Comparison of ENCODE assay signal across 1 cellular context in genomic region chr2:197606180-197606579, GRCh38.
TF ChIP-seq lines count a peak whose summit lies in the region.

No MANE protein-coding gene starts in this region.

TF ChIP-seq in GM12878, 131 proteins besides CTCF, POLR2A, EP300 and RAD21 (continued from another document and continues in another):
- TF ChIP-seq ZBTB4 (CRISPR knock-in tag; IDR thresholded peaks at IDR 0.05): no peak
- no peak for TF ChIP-seq TARDBP (IDR thresholded peaks at IDR 0.05; ENCODE audit: borderline replicate concordance)
- peak; percentile 50 for TF ChIP-seq IKZF1 (conservative IDR thresholded peaks at IDR 0.05)
- TF ChIP-seq IKZF2 (IDR thresholded peaks at IDR 0.05): peak; percentile 53 to 71; a peak in 3 of 4 replicates
- TF ChIP-seq POLR2AphosphoS2 (IDR thresholded peaks at IDR 0.05; ENCODE audit: low read depth, low read length): no peak
- no peak for TF ChIP-seq CREB1 (IDR thresholded peaks at IDR 0.05; ENCODE audit: low read depth)
- TF ChIP-seq RELA (IDR thresholded peaks at IDR 0.05; ENCODE audit: borderline replicate concordance, partially characterized antibody): no peak
- 0 out of 2 replicates have a peak, but pooled peaks have one; percentile 28 for TF ChIP-seq RELB (IDR thresholded peaks at IDR 0.05; ENCODE audit: low read depth)
- TF ChIP-seq PRDM15 (CRISPR knock-in tag; IDR thresholded peaks at IDR 0.05): no peak
- no peak for TF ChIP-seq SUZ12 (IDR thresholded peaks at IDR 0.05; ENCODE audit: unreplicated experiment)
- TF ChIP-seq ZBED1 (IDR thresholded peaks at IDR 0.05; ENCODE audit: borderline replicate concordance): no peak
- TF ChIP-seq ZBTB11 (CRISPR knock-in tag; IDR thresholded peaks at IDR 0.05): no peak
- TF ChIP-seq SP1 (IDR thresholded peaks at IDR 0.05; ENCODE audit: low read depth, low read length): no peak
- TF ChIP-seq SMAD5 (IDR thresholded peaks at IDR 0.05; ENCODE audit: low read depth): no peak
- TF ChIP-seq FOXM1 (IDR thresholded peaks at IDR 0.05; ENCODE audit: low read depth, low read length): no peak
- TF ChIP-seq RUNX3 (IDR thresholded peaks at IDR 0.05; ENCODE audit: low read length): no peak; the same call in 1 of the 2 replicates
- TF ChIP-seq ZNF384 (IDR thresholded peaks at IDR 0.05; ENCODE audit: borderline replicate concordance, low read depth, low read length): no peak
- no peak for TF ChIP-seq CHD1 (IDR thresholded peaks at IDR 0.05; ENCODE audit: low read depth, low read length)
- no peak for TF ChIP-seq POLR2AphosphoS5 (IDR thresholded peaks at IDR 0.05; ENCODE audit: low read length)
- no peak for TF ChIP-seq RFX5 (IDR thresholded peaks at IDR 0.05; ENCODE audit: low read depth, low read length)
- no peak for TF ChIP-seq SPI1 (IDR thresholded peaks at IDR 0.05; ENCODE audit: borderline replicate concordance, insufficient read depth, low read depth, low read length)
- TF ChIP-seq PBX3 (IDR thresholded peaks at IDR 0.05; ENCODE audit: insufficient replicate concordance, low read depth, low read length): no peak
- no peak for TF ChIP-seq ZBTB40 (IDR thresholded peaks at IDR 0.05; ENCODE audit: borderline replicate concordance)
- TF ChIP-seq MTA3 (IDR thresholded peaks at IDR 0.05; ENCODE audit: borderline replicate concordance, low read length): no peak
- no peak for TF ChIP-seq RCOR1 (conservative IDR thresholded peaks at IDR 0.05; ENCODE audit: low read depth, low read length)
- no peak for TF ChIP-seq SIN3A (IDR thresholded peaks at IDR 0.05; ENCODE audit: low read depth, low read length)
- TF ChIP-seq CBFB (IDR thresholded peaks at IDR 0.05; ENCODE audit: low read depth): no peak
- TF ChIP-seq GATAD2B (conservative IDR thresholded peaks at IDR 0.05; ENCODE audit: low read depth): no peak
- TF ChIP-seq BCL11A (IDR thresholded peaks at IDR 0.05; ENCODE audit: low read depth, low read length): peak; percentile 21; the same call in 1 of the 2 replicates
- TF ChIP-seq E2F4 (IDR thresholded peaks at IDR 0.05; ENCODE audit: low read depth, low read length): no peak
- no peak for TF ChIP-seq SMC3 (IDR thresholded peaks at IDR 0.05; ENCODE audit: borderline replicate concordance, low read length)
- TF ChIP-seq USF1 (IDR thresholded peaks at IDR 0.05; ENCODE audit: borderline replicate concordance, extremely low read length, insufficient read depth, low read depth, low read length): no peak
- TF ChIP-seq EGR1 (IDR thresholded peaks at IDR 0.05; ENCODE audit: borderline replicate concordance in 1 of 2, low read depth in 2 of 2, low read length in 2 of 2): no peak
- TF ChIP-seq YY1 (IDR thresholded peaks at IDR 0.05; ENCODE audit: low read depth, low read length): no peak
- no peak for TF ChIP-seq SMARCA5 (IDR thresholded peaks at IDR 0.05)
